Comparison of ENCODE assay signal across 30 cellular contexts in the genomic region with DNA sequence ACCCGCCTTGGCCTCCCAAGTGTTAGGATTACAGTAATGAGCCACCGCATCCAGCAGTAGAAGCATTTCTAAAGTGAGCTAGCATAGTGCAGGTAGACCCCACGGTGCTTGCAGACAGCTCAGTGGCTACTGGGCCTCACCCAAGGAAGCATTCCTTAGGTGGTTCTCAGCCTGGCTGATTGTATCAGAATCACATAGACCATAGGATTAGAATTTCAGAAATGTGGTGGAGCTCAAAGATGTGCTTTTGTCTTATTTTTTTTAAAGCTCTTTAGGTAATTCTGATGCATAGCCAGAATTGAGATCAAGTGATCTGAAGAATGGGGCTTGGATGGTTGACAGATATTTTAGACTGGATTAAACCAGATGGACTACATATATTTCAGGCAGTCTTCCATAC. TPM values are rescaled to one million over a fixed set of nuclear protein-coding genes. Genes with fewer than 3 reads are reported as not detected.
DNase-seq lines count a peak whose midpoint lies in the region; ATAC-seq and TF ChIP-seq lines count a peak whose summit lies in the region.
"Had no signal": no experiment of that assay in that cellular context is flagged by ENCODE, and none has a peak within 500 bp of the region (broad histone marks: within the 10 kb centered on the region; RNA-seq: fewer than 3 reads in every experiment).

No MANE protein-coding gene starts in this region.

- no peak overlapping the region for H3K4me3 Mint-ChIP-seq in effector memory CD8-positive, alpha-beta T cell
- H3K4me3 Mint-ChIP-seq: activated CD4-positive, alpha-beta T cell treated with anti-CD3 and anti-CD28 coated beads, Interleukin-2, amount 10 ng/mL, durations not matched to agents 24 days and 14 days; activated CD8-positive, alpha-beta memory T cell treated with anti-CD3 and anti-CD28 coated beads, Interleukin-2, amount 10 ng/mL, durations not matched to agents 7 days and 5 days; central memory CD8-positive, alpha-beta T cell; natural killer cell treated with Interleukin-12 subunit alpha and Interleukin-12 subunit beta and Interleukin-15 and Interleukin-18, amount 100 ng/mL, for 72 hours had no signal

- peak overlapping the region; percentile 41; the same call in 1 of the 2 replicates for H3K27ac ChIP-seq in IMR-90 (ENCODE audit: insufficient read depth, low read length)
- no peak overlapping the region for H3K27ac ChIP-seq in mesendoderm (ENCODE audit: low read depth, low read length)
- H3K27ac ChIP-seq: BLaER1 treated with 17β-estradiol and CSF1 and Interleukin-3, amounts not matched to agents 10 nM and 100 nM; dorsolateral prefrontal cortex; KMS-11; ovary; transverse colon; WERI-Rb-1 had no signal

- H3K27me3 Mint-ChIP-seq in effector memory CD8-positive, alpha-beta T cell: no peaks in the 10 kb centered on the region
- H3K27me3 Mint-ChIP-seq: activated CD4-positive, alpha-beta T cell treated with anti-CD3 and anti-CD28 coated beads, Interleukin-2, amount 10 ng/mL, durations not matched to agents 24 days and 14 days; activated CD8-positive, alpha-beta memory T cell treated with anti-CD3 and anti-CD28 coated beads, Interleukin-2, amount 10 ng/mL, durations not matched to agents 7 days and 5 days; central memory CD8-positive, alpha-beta T cell; natural killer cell treated with Interleukin-12 subunit alpha and Interleukin-12 subunit beta and Interleukin-15 and Interleukin-18, amount 100 ng/mL, for 72 hours had no signal

- H3K4me1 ChIP-seq in IMR-90 (ENCODE audit: control insufficient read depth, insufficient read depth, low read length) (peaks cover 2% of the 10 kb centered on the region), mesendoderm (ENCODE audit: control insufficient read depth, low read depth, low read length) (no peaks in the 10 kb centered on the region)
- H3K4me1 ChIP-seq: BLaER1 treated with 17β-estradiol and CSF1 and Interleukin-3, amounts not matched to agents 10 nM and 100 nM had no signal

- 89% methylated on average over 3 of the region's 3 CpGs; no CpG with 5 or more reads in 1 of the 2 experiments for WGBS in IMR-90 (ENCODE audit: extremely low coverage in 2 of 2, insufficient read length in 1 of 2), 2 experiments
- no CpG with 5 or more reads among the region's 3 CpGs for WGBS in mesendoderm (ENCODE audit: extremely low coverage, insufficient coverage, low lambda C conversion rate)

- H3K4me2 ChIP-seq in IMR-90 (ENCODE audit: low read depth, low read length) (no peak overlapping the region), mesendoderm (ENCODE audit: low read length) (no peak overlapping the region)
- H3K4me2 ChIP-seq: BLaER1 treated with 17β-estradiol and CSF1 and Interleukin-3, amounts not matched to agents 10 nM and 100 nM; KMS-11 had no signal

- H3K9ac ChIP-seq in IMR-90 (ENCODE audit: low read depth, low read length) (no peak overlapping the region), mesendoderm (ENCODE audit: low read length) (no peak overlapping the region)
- H3K9ac ChIP-seq: BLaER1 treated with 17β-estradiol and CSF1 and Interleukin-3, amounts not matched to agents 10 nM and 100 nM; KMS-11 had no signal

- H3K27ac Mint-ChIP-seq in effector memory CD8-positive, alpha-beta T cell: no peak overlapping the region
- H3K27ac Mint-ChIP-seq: activated CD4-positive, alpha-beta T cell treated with anti-CD3 and anti-CD28 coated beads, Interleukin-2, amount 10 ng/mL, durations not matched to agents 24 days and 14 days; activated CD8-positive, alpha-beta memory T cell treated with anti-CD3 and anti-CD28 coated beads, Interleukin-2, amount 10 ng/mL, durations not matched to agents 7 days and 5 days; natural killer cell treated with Interleukin-12 subunit alpha and Interleukin-12 subunit beta and Interleukin-15 and Interleukin-18, amount 100 ng/mL, for 72 hours had no signal

- DNase-seq in AG20443 (ENCODE audit: low spot score) (peak; percentile 11), IMR-90 (peak; percentile 57), astrocyte of the cerebellum (ENCODE audit: low read depth) (peak; percentile 45), mesendoderm (peak; percentile 30), T1000 (lab: John Stamatoyannopoulos, UW) (no peak)
- DNase-seq in central memory CD4-positive, alpha-beta T cell: no peak
- DNase-seq in effector memory CD8-positive, alpha-beta T cell: no peak
- DNase-seq: activated CD4-positive, alpha-beta T cell treated with anti-CD3 and anti-CD28 coated beads, Interleukin-2, amount 10 ng/mL, durations not matched to agents 24 days and 14 days; activated CD8-positive, alpha-beta memory T cell treated with anti-CD3 and anti-CD28 coated beads, Interleukin-2, amount 10 ng/mL, durations not matched to agents 7 days and 5 days; activated naive CD4-positive, alpha-beta T cell treated with Interleukin-2 at 50 U/mL for 16 hours; amygdala; COR-L47; DMS53; dorsolateral prefrontal cortex; NCI-H146; NCI-H2107; NCI-H446; NCI-H774; ovary; retina; stimulated activated CD4-positive, alpha-beta T cell treated with anti-CD3 and anti-CD28 coated beads, Interleukin-2, amount 100 ng/mL, for 24 hours; transverse colon; WERI-Rb-1 had no signal

- H3K79me1 ChIP-seq in IMR-90 (ENCODE audit: low read depth in 1 of 2, low read length in 2 of 2) (peaks cover 29 to 66% of the 10 kb centered on the region in 2 experiments), mesendoderm (ENCODE audit: low read length) (peaks cover 7% of the 10 kb centered on the region)

- in situ Hi-C loops in IMR-90 (cut with MboI; ENCODE audit: low sequenced_read_pairs) (no loop called here), astrocyte of the cerebellum (cut with HindIII; ENCODE audit: low sequenced_read_pairs) (no loop called here)

- peak overlapping the region; percentile 4; the same call in 1 of the 2 replicates for H3K4ac ChIP-seq in IMR-90 (ENCODE audit: low read depth, low read length)
- no peak overlapping the region for H3K4ac ChIP-seq in mesendoderm (ENCODE audit: low read depth, low read length)

- no peak for TF ChIP-seq POLR2A in IMR-90 (IDR thresholded peaks at IDR 0.05; ENCODE audit: low read depth, low read length)

- ATAC-seq in IMR-90 (ENCODE audit: low read depth) (peak; percentile 50; the same call in 1 of the 2 replicates), HG03469 (IDR thresholded peaks at IDR 0.05; ENCODE audit: unreplicated experiment) (no peak)
- no peak for ATAC-seq in effector memory CD8-positive, alpha-beta T cell (replicated peaks)
- ATAC-seq: activated CD8-positive, alpha-beta memory T cell treated with anti-CD3 and anti-CD28 coated beads, Interleukin-2, amount 10 ng/mL, durations not matched to agents 7 days and 5 days; HCT116; natural killer cell treated with Interleukin-12 subunit alpha and Interleukin-12 subunit beta and Interleukin-15 and Interleukin-18, amount 100 ng/mL, for 72 hours; Right ventricle myocardium inferior had no signal

- 0 out of 4 replicates have a peak overlapping the region, but pooled peaks of 1 of the 2 experiments have one; percentile 54 for H4K8ac ChIP-seq in IMR-90 (ENCODE audit: low read depth in 2 of 2, low read length in 2 of 2)
- H4K8ac ChIP-seq in mesendoderm (ENCODE audit: low read depth, low read length): no peak overlapping the region

- no peak overlapping the region for H3K23ac ChIP-seq in IMR-90 (ENCODE audit: low read depth, low read length)
- H3K23ac ChIP-seq in mesendoderm (ENCODE audit: low read length): no peak overlapping the region

- H3K36me3 ChIP-seq in IMR-90 (ENCODE audit: control insufficient read depth, insufficient read depth, low read length) (peaks cover 7% of the 10 kb centered on the region), mesendoderm (ENCODE audit: control insufficient read depth, insufficient read depth, low read length) (peaks cover 6% of the 10 kb centered on the region)
- H3K36me3 ChIP-seq: ovary, transverse colon had no signal

- H3K18ac ChIP-seq in IMR-90 (ENCODE audit: low read depth, low read length) (no peak overlapping the region), mesendoderm (ENCODE audit: low read length) (no peak overlapping the region)

- CTCF ChIA-PET in IMR-90 (lab: Yijun Ruan, JAX): interaction anchor here (2.0 kb wide), 1 partner anchor 40 kb away, joined by 6 read pairs; no protein-coding TSS in a partner anchor

- no peak overlapping the region for H3K4me3 ChIP-seq in IMR-90 (ENCODE audit: insufficient read depth, low read depth, low read length)
- no peak overlapping the region for H3K4me3 ChIP-seq in astrocyte of the cerebellum (ENCODE audit: low read depth, low read length)
- H3K4me3 ChIP-seq in mesendoderm (ENCODE audit: low read length): no peak overlapping the region
- H3K4me3 ChIP-seq: BLaER1 treated with 17β-estradiol and CSF1 and Interleukin-3, amounts not matched to agents 10 nM and 100 nM; dorsolateral prefrontal cortex; ovary; transverse colon had no signal

- dilution Hi-C loops in IMR-90 (cut with HindIII; ENCODE audit: low sequenced_read_pairs, unreplicated experiment): no loop called here

- no peaks in the 10 kb centered on the region for H3K36me3 Mint-ChIP-seq in effector memory CD8-positive, alpha-beta T cell (ENCODE audit: insufficient read depth)

- peaks cover under 1% of the 10 kb centered on the region; the same call in 1 of the 2 replicates for H3K9me3 ChIP-seq in IMR-90 (ENCODE audit: control insufficient read depth, insufficient read depth, low read length)
- H3K9me3 ChIP-seq: ovary, transverse colon had no signal

- no peak overlapping the region for H2AK5ac ChIP-seq in IMR-90 (ENCODE audit: low read depth, low read length)
- H2AK5ac ChIP-seq in mesendoderm (ENCODE audit: low read length): no peak overlapping the region

- intact Hi-C loops in IMR-90 (cut with micrococcal nuclease): no loop called here

- POLR2A ChIA-PET in IMR-90 (lab: Charles Lee; ENCODE audit: unreplicated experiment): no interaction called here

- peaks cover 8% of the 10 kb centered on the region; the same call in 1 of the 2 replicates for H3K9me1 ChIP-seq in IMR-90 (ENCODE audit: insufficient read depth, low read length)

- H4K5ac ChIP-seq in IMR-90 (ENCODE audit: low read depth, low read length) (peak overlapping the region; percentile 57), mesendoderm (ENCODE audit: low read length) (no peak overlapping the region)

- H4K20me1 ChIP-seq in IMR-90 (ENCODE audit: insufficient read depth, low read length): peaks cover 12% of the 10 kb centered on the region; the same call in 1 of the 2 replicates

- no TSS peak for BruUV-seq in IMR-90 (replicated peaks; lab: Mats Ljungman, UMichigan)

- H2BK120ac ChIP-seq in IMR-90 (ENCODE audit: low read depth, low read length): no peak overlapping the region
- H2BK120ac ChIP-seq in mesendoderm (ENCODE audit: low read depth, low read length): no peak overlapping the region

- no peak overlapping the region for H4K91ac ChIP-seq in IMR-90 (ENCODE audit: insufficient read depth, low read depth, low read length)

- H3K9me3 Mint-ChIP-seq in effector memory CD8-positive, alpha-beta T cell: no peaks in the 10 kb centered on the region
- H3K9me3 Mint-ChIP-seq: central memory CD8-positive, alpha-beta T cell; natural killer cell treated with Interleukin-12 subunit alpha and Interleukin-12 subunit beta and Interleukin-15 and Interleukin-18, amount 100 ng/mL, for 72 hours had no signal

- H3K56ac ChIP-seq in IMR-90 (ENCODE audit: extremely low read depth, insufficient read depth, low read length): no peak overlapping the region
- no peak overlapping the region for H3K56ac ChIP-seq in mesendoderm (ENCODE audit: low read length)

- no peak overlapping the region for H2AK9ac ChIP-seq in IMR-90 (replicated peaks; ENCODE audit: low read depth, low read length, poor library complexity)

- H3K79me2 ChIP-seq in mesendoderm (ENCODE audit: control insufficient read depth, insufficient read depth, low read length): peaks cover 2% of the 10 kb centered on the region

- H2BK15ac ChIP-seq in IMR-90 (ENCODE audit: low read depth, low read length): no peak overlapping the region
- H2BK15ac ChIP-seq in mesendoderm (replicated peaks; ENCODE audit: low read depth): no peak overlapping the region

- no peak for TF ChIP-seq CTCF in IMR-90 (conservative IDR thresholded peaks at IDR 0.05; ENCODE audit: low read depth, low read length)
- no peak for TF ChIP-seq CTCF in astrocyte of the cerebellum (IDR thresholded peaks at IDR 0.05; ENCODE audit: low read depth, low read length, missing control alignments)

- H2BK20ac ChIP-seq in IMR-90 (ENCODE audit: low read depth, low read length): no peak overlapping the region

- H3K4me1 Mint-ChIP-seq in effector memory CD8-positive, alpha-beta T cell (ENCODE audit: low read depth in 2 of 2): peaks cover 4 to 7% of the 10 kb centered on the region in 2 donors

- H2AFZ ChIP-seq in IMR-90 (replicated peaks; ENCODE audit: low read length, poor library complexity): peak overlapping the region; percentile 4

- peak overlapping the region; percentile 17 for H2BK5ac ChIP-seq in IMR-90 (ENCODE audit: low read depth, low read length, poor library complexity, severe bottlenecking)
- H2BK5ac ChIP-seq in mesendoderm (ENCODE audit: low read length): no peak overlapping the region

- no peak overlapping the region for H3K14ac ChIP-seq in IMR-90 (replicated peaks; ENCODE audit: low read depth, low read length)

- TF ChIP-seq RAD21 in IMR-90 (IDR thresholded peaks at IDR 0.05; ENCODE audit: low read length): no peak

- H3K27me3 ChIP-seq in IMR-90 (ENCODE audit: control insufficient read depth, insufficient read depth, low read length) (no peaks in the 10 kb centered on the region), mesendoderm (ENCODE audit: insufficient read depth, low read length, poor library complexity) (no peaks in the 10 kb centered on the region)
- H3K27me3 ChIP-seq: BLaER1 treated with 17β-estradiol and CSF1 and Interleukin-3, amounts not matched to agents 10 nM and 100 nM; dorsolateral prefrontal cortex; ovary; transverse colon had no signal

RNA-seq across cellular contexts. Expression of a gene that starts 10.9 kb away (rescaled TPM):
- total RNA-seq in IMR-90 (2012; rRNA removed): 209 and 276 TPM in 2 replicates
- polyA plus RNA-seq in IMR-90 (2012; rRNA removed): 50.9 and 60.5 TPM in 2 replicates
- polyA plus RNA-seq in IMR-90 (2012; cell fraction: cytosol; rRNA removed): 4.1 and 7.7 TPM in 2 replicates
- 16.9 and 102 TPM in 2 replicates for polyA plus RNA-seq in IMR-90 (2012; cell fraction: nucleus; rRNA removed; ENCODE audit: low replicate concordance)
- polyA plus RNA-seq in mesendoderm (2013, experiment 1 of 2): 108 TPM
- 106 TPM for polyA plus RNA-seq in mesendoderm (2013, experiment 2 of 2)

Comparison
In these comparisons a context has a peak if more than half of its experiments do, and no peak if none do; other contexts are left out.
1. DNase-seq: peak in AG20443 (single experiment), IMR-90 (single experiment), astrocyte of the cerebellum (single experiment) and mesendoderm (single experiment); none in T1000 (single experiment), central memory CD4-positive, alpha-beta T cell (single experiment) and effector memory CD8-positive, alpha-beta T cell (0 of 3).